In the genomic region with DNA sequence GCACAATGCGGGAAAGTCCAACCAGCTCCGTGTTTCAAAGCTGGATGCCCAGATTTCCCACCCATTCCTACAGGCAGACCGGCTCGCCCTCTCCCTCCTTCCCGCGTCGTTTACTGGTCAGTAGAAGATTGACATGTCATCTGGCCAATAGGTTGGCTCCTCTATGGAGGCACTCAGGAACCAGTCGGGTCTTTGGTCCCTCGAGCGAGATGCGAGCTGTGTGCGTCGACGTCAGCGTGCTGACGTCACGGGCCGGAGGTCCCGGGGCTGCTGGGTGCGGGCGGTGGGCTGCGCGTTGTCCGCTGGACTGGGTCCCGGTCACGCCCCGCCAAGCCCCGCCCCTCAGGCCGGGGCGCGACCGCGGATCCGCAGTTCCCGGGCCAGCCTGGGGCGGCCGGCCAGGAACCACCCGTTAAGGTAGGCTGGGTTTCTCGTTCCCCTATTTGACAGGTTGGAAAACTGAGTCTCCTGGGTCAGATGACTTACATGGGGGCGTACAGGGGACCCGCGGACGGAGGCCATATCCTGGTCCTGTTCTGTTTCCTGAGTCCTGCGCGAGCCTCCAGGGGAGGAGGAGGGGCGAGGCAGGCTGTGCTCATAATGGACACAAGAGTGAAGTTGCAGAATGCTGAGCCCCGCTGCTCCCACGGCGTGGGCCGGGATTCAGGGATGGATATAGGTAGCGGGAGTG, we compare ENCODE assay signal across 8 cellular contexts. TPM values are rescaled to one million over a fixed set of nuclear protein-coding genes. Genes with fewer than 3 reads are reported as not detected.
DNase-seq lines count a peak whose midpoint lies in the region; ATAC-seq, FAIRE-seq and TF ChIP-seq lines count a peak whose summit lies in the region.

A gene with protein sequence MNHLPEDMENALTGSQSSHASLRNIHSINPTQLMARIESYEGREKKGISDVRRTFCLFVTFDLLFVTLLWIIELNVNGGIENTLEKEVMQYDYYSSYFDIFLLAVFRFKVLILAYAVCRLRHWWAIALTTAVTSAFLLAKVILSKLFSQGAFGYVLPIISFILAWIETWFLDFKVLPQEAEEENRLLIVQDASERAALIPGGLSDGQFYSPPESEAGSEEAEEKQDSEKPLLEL (plus strand): TSS at position 242 of the 691 bp plus-strand sequence. CDS start 29,260 bp downstream, outside the sequence.

- in situ Hi-C loops in astrocyte of the cerebellum (cut with HindIII; ENCODE audit: low sequenced_read_pairs), result no loop called here

- TF ChIP-seq CTCF in astrocyte of the cerebellum (IDR thresholded peaks at IDR 0.05; ENCODE audit: low read depth, low read length, missing control alignments), result no peak

- FAIRE-seq in GM18507 (lab: Jason Lieb, UNC), result peak; percentile 99

- H3K27ac ChIP-seq in rectal smooth muscle tissue (ENCODE audit: low read depth, low read length), result peak within 1 kb of the TSS; percentile 90
- H3K27ac ChIP-seq in aorta (ENCODE audit: low read depth in 1 of 2, low read length in 2 of 2), result peak within 1 kb of the TSS; percentile 51 to 79

- DNase-seq in GM18507 (ENCODE audit: extremely low spot score, insufficient read length, low read depth) (peak; percentile 90), NCI-H2029 treated with DMSO at 0.1 percent for 48 hours (lab: John Stamatoyannopoulos, UW) (peak; percentile 94), T-helper 9 cell (peak; percentile 79), astrocyte of the cerebellum (ENCODE audit: low read depth) (peak; percentile 100), hepatic stellate cell (ENCODE audit: low spot score) (peak; percentile 96), aorta (peak; percentile 97)

- H3K36me3 ChIP-seq in rectal smooth muscle tissue (ENCODE audit: control insufficient read depth, insufficient read depth, low read length) (no peaks in the 10 kb centered on the region), aorta (ENCODE audit: control insufficient read depth in 1 of 2, insufficient read depth in 2 of 2, low read length in 1 of 2) (no peaks in the 10 kb centered on the region)

- H3K4me3 ChIP-seq in astrocyte of the cerebellum (ENCODE audit: low read depth, low read length) (peak within 1 kb of the TSS; percentile 95), rectal smooth muscle tissue (ENCODE audit: low read length) (peak within 1 kb of the TSS; percentile 77), aorta (ENCODE audit: low read length in 2 of 2) (peak within 1 kb of the TSS; percentile 52 to 70)

- H3K27me3 ChIP-seq in rectal smooth muscle tissue (ENCODE audit: control insufficient read depth, insufficient read depth, low read length), result no peaks in the 10 kb centered on the region
- H3K27me3 ChIP-seq in aorta (ENCODE audit: control insufficient read depth in 1 of 2, insufficient read depth in 2 of 2, low read length in 1 of 2), result no peaks in the 10 kb centered on the region

- WGBS in aorta, 2 donors, result 0 to 1% methylated on average over 50 to 51 of the region's 51 CpGs

- no peaks in the 10 kb centered on the region for H3K9me3 ChIP-seq in aorta (ENCODE audit: control insufficient read depth, low read length)

- ATAC-seq in HG02981 (IDR thresholded peaks at IDR 0.05; ENCODE audit: unreplicated experiment) (peak; percentile 98), aorta (ENCODE audit: low FRiP score) (peak; percentile 99)

- intact Hi-C loops in aorta (cut with DNase I), result loop anchor here in 1 of 2 donors (2.0 to 5.0 kb wide), 3 partner anchors 37 to 826 kb away; a partner anchor contains a TSS

- peaks cover 9% of the 10 kb centered on the region for H3K4me1 ChIP-seq in rectal smooth muscle tissue (ENCODE audit: control insufficient read depth, insufficient read depth, low read length)
- H3K4me1 ChIP-seq in aorta (ENCODE audit: control insufficient read depth in 1 of 2, insufficient read depth in 2 of 2, low read length in 2 of 2), result peaks cover 3 to 8% of the 10 kb centered on the region in 2 donors

- H3K9ac ChIP-seq in rectal smooth muscle tissue (ENCODE audit: low read length), result peak within 1 kb of the TSS; percentile 63

RNA-seq across cellular contexts. Expression of the gene that starts here (rescaled TPM):
- 10 to 100 TPM; 32.3 to 37.6 TPM for total RNA-seq in aorta
- polyA plus RNA-seq in aorta, result 10 to 100 TPM; 26.6 to 34.3 TPM

Comparison
In these comparisons a context has a peak if more than half of its experiments do, and no peak if none do; other contexts are left out.
1. Peak in every context shown above with its lines: DNase-seq, ATAC-seq, H3K4me3 ChIP-seq and H3K27ac ChIP-seq.